In the genomic region with DNA sequence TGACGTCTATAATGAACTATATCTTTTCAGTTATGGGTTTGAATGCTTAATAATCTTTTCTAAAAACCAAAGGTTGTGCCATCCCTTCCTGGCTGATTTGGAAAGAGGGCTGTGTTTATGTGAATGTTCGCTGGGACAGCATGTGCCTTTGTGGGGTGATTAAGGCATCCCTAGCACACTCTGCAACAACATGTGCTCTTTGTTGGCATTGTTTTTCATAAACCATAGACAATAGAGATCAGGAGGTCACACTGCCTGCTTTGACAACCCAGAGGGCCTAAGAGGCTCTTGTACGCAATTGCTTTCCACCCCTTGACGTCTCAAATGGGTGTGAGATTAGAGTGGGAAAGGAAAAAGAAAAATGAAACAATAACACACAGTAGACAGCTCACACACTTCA, we compare ENCODE assay signal across 19 cellular contexts.
DNase-seq lines count a peak whose midpoint lies in the region; ATAC-seq, FAIRE-seq and TF ChIP-seq lines count a peak whose summit lies in the region.
"Had no signal": no experiment of that assay in that cellular context is flagged by ENCODE, and none has a peak within 500 bp of the region (broad histone marks: within the 10 kb centered on the region; RNA-seq: fewer than 3 reads in every experiment).

No MANE protein-coding gene starts in this region.

- H3K27ac ChIP-seq in esophagus muscularis mucosa (replicated peaks in 1 of 4) (peak overlapping the region in 1 of 4 donors; percentile 4), tibial nerve (peak overlapping the region in 2 of 4 donors; percentile 49 to 73)
- H3K27ac ChIP-seq: epithelial cell of prostate, neutrophil, SJCRH30 had no signal

- H3K27me3 ChIP-seq in esophagus muscularis mucosa (no peaks in the 10 kb centered on the region), tibial nerve (no peaks in the 10 kb centered on the region)
- H3K27me3 ChIP-seq: neutrophil, SJCRH30 had no signal

- no peak for ATAC-seq in GM19351 (IDR thresholded peaks at IDR 0.05; ENCODE audit: unreplicated experiment)
- ATAC-seq: K562 had no signal

- TF ChIP-seq POLR2A in esophagus muscularis mucosa (IDR thresholded peaks at IDR 0.05; ENCODE audit: low read depth) (no peak), tibial nerve (IDR thresholded peaks at IDR 0.05) (no peak)

- WGBS in esophagus muscularis mucosa: 78% methylated on average over 4 of the region's 4 CpGs
- WGBS in tibial nerve, 2 donors: 67 to 76% methylated on average over 4 of the region's 4 CpGs

- H3K9me3 ChIP-seq in esophagus muscularis mucosa: no peaks in the 10 kb centered on the region
- no peaks in the 10 kb centered on the region for H3K9me3 ChIP-seq in tibial nerve
- H3K9me3 ChIP-seq: neutrophil, SJCRH30 had no signal

- TF ChIP-seq CTCF in esophagus muscularis mucosa (IDR thresholded peaks at IDR 0.05): no peak
- TF ChIP-seq CTCF in tibial nerve (IDR thresholded peaks at IDR 0.05): no peak

- H3K4me3 ChIP-seq in esophagus muscularis mucosa (no peak overlapping the region), tibial nerve (no peak overlapping the region)
- H3K4me3 ChIP-seq: K562, SJCRH30 had no signal

- intact Hi-C loops in esophagus muscularis mucosa (cut with DNase I): no loop called here

- peaks cover 0 to 11% (median 0%) of the 10 kb centered on the region in 4 donors for H3K4me1 ChIP-seq in esophagus muscularis mucosa
- peaks cover 0 to 10% (median 3%) of the 10 kb centered on the region in 4 donors for H3K4me1 ChIP-seq in tibial nerve
- H3K4me1 ChIP-seq: SJCRH30 had no signal

- no peak for FAIRE-seq in GM19239 (lab: Jason Lieb, UNC)
- FAIRE-seq: K562 had no signal

- peak; percentile 35 for DNase-seq in NCI-H510A treated with DMSO at 0.1 percent for 48 hours (lab: John Stamatoyannopoulos, UW)
- no peak for DNase-seq in NCI-H510A (lab: John Stamatoyannopoulos, UW)
- no peak for DNase-seq in esophagus muscularis mucosa (ENCODE audit: extremely low spot score)
- peak; percentile 62 for DNase-seq in medulla oblongata (ENCODE audit: extremely low spot score)
- no peak for DNase-seq in tibial nerve (ENCODE audit: low spot score in 2 of 2)
- no peak for DNase-seq in activated T-cell treated with anti-CD3 and anti-CD28 coated beads for 4 hours
- DNase-seq in GM19239 (ENCODE audit: insufficient read length, low spot score): no peak
- DNase-seq: 8988T; activated CD4-positive, alpha-beta T cell treated with anti-CD3 and anti-CD28 coated beads, Interleukin-2, amount 10 ng/mL, durations not matched to agents 24 days and 14 days; CD4-positive, CD25-positive, alpha-beta regulatory T cell; mesendoderm; NCI-H1105; NCI-H226; SJCRH30; stimulated activated naive CD4-positive, alpha-beta T cell treated with Interleukin-2 at 50 U/mL for 16 hours had no signal

- peaks cover 0 to 22% (median 6%) of the 10 kb centered on the region in 4 donors for H3K36me3 ChIP-seq in esophagus muscularis mucosa
- no peaks in the 10 kb centered on the region for H3K36me3 ChIP-seq in tibial nerve
- H3K36me3 ChIP-seq: SJCRH30 had no signal

- peak; percentile 33 for TF ChIP-seq EP300 in esophagus muscularis mucosa (IDR thresholded peaks at IDR 0.05)
- TF ChIP-seq EP300 in tibial nerve (IDR thresholded peaks at IDR 0.05): peak; percentile 64 to 90

Comparison
In these comparisons a context has a peak if more than half of its experiments do, and no peak if none do; other contexts are left out.
1. DNase-seq: peak in NCI-H510A treated with DMSO at 0.1 percent for 48 hours (single experiment) and medulla oblongata (single experiment); none in NCI-H510A (single experiment), esophagus muscularis mucosa (single experiment), tibial nerve (0 of 2), activated T-cell treated with anti-CD3 and anti-CD28 coated beads for 4 hours (single experiment) and GM19239 (single experiment).